In the genomic region with DNA sequence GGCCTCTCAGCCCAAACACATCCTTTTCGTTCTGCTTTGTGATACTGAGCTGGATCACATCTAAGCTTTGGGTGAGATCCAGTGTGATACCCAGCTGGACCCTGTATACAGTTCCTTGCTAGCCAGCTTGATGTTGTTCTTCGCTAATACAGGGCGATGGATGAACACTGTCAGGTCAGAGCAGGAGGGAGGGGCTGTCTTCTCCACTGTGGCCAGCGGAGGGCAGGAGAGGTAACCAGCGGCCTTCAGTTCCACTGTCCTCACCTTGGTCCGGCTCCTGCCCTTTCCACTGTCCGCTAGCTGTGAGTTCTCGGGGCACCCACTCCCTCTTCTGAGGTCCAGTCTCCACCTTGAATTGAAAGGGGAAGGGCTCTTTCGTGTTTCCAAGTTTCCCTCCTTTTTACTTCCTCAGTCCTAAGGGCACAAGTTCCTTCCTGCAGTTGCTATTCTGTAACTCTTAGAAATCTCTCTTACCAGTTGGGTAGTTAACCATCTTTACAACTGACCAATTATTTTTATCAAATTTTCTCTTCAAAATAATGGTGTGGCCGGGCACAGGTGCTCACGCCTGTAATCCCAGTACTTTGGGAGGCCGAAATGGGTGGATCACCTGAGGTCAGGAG, we compare ENCODE assay signal across 9 cellular contexts. TPM values are rescaled to one million over a fixed set of nuclear protein-coding genes. Genes with fewer than 3 reads are reported as not detected.
DNase-seq lines count a peak whose midpoint lies in the region; ATAC-seq and TF ChIP-seq lines count a peak whose summit lies in the region.
"Had no signal": no experiment of that assay in that cellular context is flagged by ENCODE, and none has a peak within 500 bp of the region (broad histone marks: within the 10 kb centered on the region; RNA-seq: fewer than 3 reads in every experiment).

No MANE protein-coding gene starts in this region.

- in situ Hi-C loops in Panc1 (cut with HindIII; ENCODE audit: low pct_unique_long_range_greater_than_20kb, low sequenced_read_pairs): no loop called here

- WGBS in esophagus squamous epithelium, 2 donors: 68 to 73% methylated on average over 8 to 12 of the region's 12 CpGs

- no TSS peak for BruUV-seq in Panc1 (replicated peaks; lab: Mats Ljungman, UMichigan)

- no peak for TF ChIP-seq POLR2A in esophagus squamous epithelium (IDR thresholded peaks at IDR 0.05)

- CTCF ChIA-PET in Panc1 (lab: Charles Lee): interaction anchor here (0.6 to 1.2 kb wide), 3 partner anchors 19 to 36 kb away, joined by 4 to 16 read pairs (median 5); no protein-coding TSS in a partner anchor

- H3K4me1 Mint-ChIP-seq in activated naive CD4-positive, alpha-beta T cell treated with anti-CD3 and anti-CD28 coated beads, Interleukin-2, amount 50 U/mL, for 24 hours: peaks cover 50% of the 10 kb centered on the region

- POLR2A ChIA-PET in Panc1 (lab: Charles Lee): no interaction called here

- H3K27ac ChIP-seq in Panc1 (ENCODE audit: low read length): no peak overlapping the region
- no peak overlapping the region for H3K27ac ChIP-seq in esophagus squamous epithelium

- H3K27me3 Mint-ChIP-seq in activated naive CD4-positive, alpha-beta T cell treated with anti-CD3 and anti-CD28 coated beads, Interleukin-2, amount 50 U/mL, for 24 hours: no peaks in the 10 kb centered on the region

- peak; percentile 49 for ATAC-seq in Panc1
- ATAC-seq in GM18870 (IDR thresholded peaks at IDR 0.05; ENCODE audit: unreplicated experiment): no peak
- no peak for ATAC-seq in HG02852 (IDR thresholded peaks at IDR 0.05; ENCODE audit: unreplicated experiment)

- peak; percentile 7 for DNase-seq in 8988T
- no peak for DNase-seq in GM10266 (ENCODE audit: extremely low spot score)
- DNase-seq in Panc1 (ENCODE audit: low read depth, low spot score): no peak
- DNase-seq in kidney tubule cell (ENCODE audit: low spot score): peak; percentile 52
- no peak for DNase-seq in esophagus squamous epithelium (lab: John Stamatoyannopoulos, UW)

- peak overlapping the region; percentile 51 for H3K4me3 Mint-ChIP-seq in activated naive CD4-positive, alpha-beta T cell treated with anti-CD3 and anti-CD28 coated beads, Interleukin-2, amount 50 U/mL, for 24 hours

- no peaks in the 10 kb centered on the region for H3K9me3 Mint-ChIP-seq in activated naive CD4-positive, alpha-beta T cell treated with anti-CD3 and anti-CD28 coated beads, Interleukin-2, amount 50 U/mL, for 24 hours

- no peaks in the 10 kb centered on the region for H3K27me3 ChIP-seq in Panc1 (ENCODE audit: control insufficient read depth, insufficient read depth, low read length)
- H3K27me3 ChIP-seq in esophagus squamous epithelium: no peaks in the 10 kb centered on the region

- TF ChIP-seq CTCF in GM10266 (IDR thresholded peaks at IDR 0.05; ENCODE audit: control insufficient read depth, insufficient read depth, low read depth, missing control alignments) (peak; percentile 55), Panc1 (IDR thresholded peaks at IDR 0.05) (peak; percentile 85), esophagus squamous epithelium (IDR thresholded peaks at IDR 0.05) (peak in 3 of 6 experiments; percentile 38 to 58 (median 40))

- intact Hi-C loops in Panc1 (cut with micrococcal nuclease; ENCODE audit: unreplicated experiment): no loop called here
- intact Hi-C loops in esophagus squamous epithelium (cut with DNase I): no loop called here

- peaks cover 7% of the 10 kb centered on the region; the same call in 1 of the 2 replicates for H3K4me1 ChIP-seq in Panc1 (ENCODE audit: control insufficient read depth, insufficient read depth, low read length)
- peaks cover 20 to 70% (median 40%) of the 10 kb centered on the region in 3 donors for H3K4me1 ChIP-seq in esophagus squamous epithelium

- no peaks in the 10 kb centered on the region for H3K9me3 ChIP-seq in Panc1 (ENCODE audit: control insufficient read depth, insufficient read depth, low read depth, low read length)
- H3K9me3 ChIP-seq in esophagus squamous epithelium: no peaks in the 10 kb centered on the region

- H3K36me3 ChIP-seq in Panc1 (ENCODE audit: control insufficient read depth, insufficient read depth, low read length) (peaks cover 10% of the 10 kb centered on the region), esophagus squamous epithelium (peaks cover 0 to 17% (median 0%) of the 10 kb centered on the region in 3 donors)

- H3K4me3 ChIP-seq in Panc1 (ENCODE audit: low read depth in 2 of 2, low read length in 2 of 2) (no peak overlapping the region), esophagus squamous epithelium (no peak overlapping the region)
- H3K4me3 ChIP-seq: HAP-1 had no signal

- peak overlapping the region; percentile 35 for H3K27ac Mint-ChIP-seq in activated naive CD4-positive, alpha-beta T cell treated with anti-CD3 and anti-CD28 coated beads, Interleukin-2, amount 50 U/mL, for 24 hours

- peaks cover 4% of the 10 kb centered on the region for H3K36me3 Mint-ChIP-seq in activated naive CD4-positive, alpha-beta T cell treated with anti-CD3 and anti-CD28 coated beads, Interleukin-2, amount 50 U/mL, for 24 hours

RNA-seq across cellular contexts. Expression of gene ZNF213, which starts 3.0 kb away (rescaled TPM):
- total RNA-seq in Panc1 (2021; ENCODE audit: unreplicated experiment): 12.3 TPM
- polyA plus RNA-seq in Panc1 (2012; ENCODE audit: insufficient read length): 19.1 TPM
- total RNA-seq in esophagus squamous epithelium: 10 to 100 TPM in 1 of 4 donors, 1 to 10 TPM in 3; 3.9 to 14.3 (median 6.4) TPM

RNA-seq across cellular contexts. Expression of gene ZNF205, which starts 19.5 kb away (rescaled TPM):
- 18.3 TPM for total RNA-seq in Panc1 (2021; ENCODE audit: unreplicated experiment)
- 28.2 TPM for polyA plus RNA-seq in Panc1 (2012; ENCODE audit: insufficient read length)
- 10 to 100 TPM in 3 of 4 donors, 1 to 10 TPM in 1; 9.7 to 13.9 (median 11.9) TPM for total RNA-seq in esophagus squamous epithelium

RNA-seq across cellular contexts. Expression of gene ZSCAN10, which starts 32.8 kb away (rescaled TPM):
- total RNA-seq in Panc1 (2021; ENCODE audit: unreplicated experiment) (0.21 TPM), esophagus squamous epithelium (not detected)
- polyA plus RNA-seq in Panc1 (2012; ENCODE audit: insufficient read length): not detected

RNA-seq across cellular contexts. Expression of gene OR1F1, which starts 56.1 kb away (rescaled TPM):
- total RNA-seq in Panc1 (2021; ENCODE audit: unreplicated experiment) (0.26 TPM), esophagus squamous epithelium (not detected)
- 0.63 TPM for polyA plus RNA-seq in Panc1 (2012; ENCODE audit: insufficient read length)

Comparison
In these comparisons a context has a peak if more than half of its experiments do, and no peak if none do; other contexts are left out.
1. DNase-seq: peak in 8988T (single experiment) and kidney tubule cell (single experiment); none in GM10266 (single experiment), Panc1 (single experiment) and esophagus squamous epithelium (single experiment).